Comparison of ENCODE assay signal across 1 cellular context in genomic region chr9:114691046-114691955, GRCh38.
TF ChIP-seq lines count a peak whose summit lies in the region.

No MANE protein-coding gene starts in this region.

TF ChIP-seq in WTC11, 78 proteins besides CTCF, POLR2A, EP300 and RAD21 (continued from another document):
- no peak for TF ChIP-seq ZNF263 (CRISPR knock-in tag; IDR thresholded peaks at IDR 0.05; ENCODE audit: low read depth)
- no peak for TF ChIP-seq CDX4 (CRISPR knock-in tag; IDR thresholded peaks at IDR 0.05; ENCODE audit: borderline replicate concordance)
TF ChIP-seq in WTC11: peak in this region for 0.
